In genomic region chr1:239394107-239394506, GRCh38 we compare ENCODE assay signal across 31 cellular contexts.
"Had no signal": no experiment of that assay in that cellular context is flagged by ENCODE, and none has a peak within 500 bp of the region (broad histone marks: within the 10 kb centered on the region; RNA-seq: fewer than 3 reads in every experiment).

No MANE protein-coding gene starts in this region.

- H3K4me1 ChIP-seq: adrenal gland, ascending aorta, breast epithelium had no signal

- FAIRE-seq: astrocyte, bronchial epithelial cell had no signal

- H3K27me3 ChIP-seq: adrenal gland, ascending aorta, body of pancreas, brain microvascular endothelial cell had no signal

- H3K36me3 ChIP-seq: adrenal gland, ascending aorta, brain microvascular endothelial cell, breast epithelium, cardiac muscle cell had no signal

- H3K27ac ChIP-seq: adrenal gland, ascending aorta, body of pancreas, brain microvascular endothelial cell, breast epithelium, cardiac muscle cell had no signal

- DNase-seq: activated effector memory CD4-positive, alpha-beta T cell treated with anti-CD3 and anti-CD28 coated beads, Interleukin-2, amount 50 U/mL, for 16 hours; activated effector memory CD4-positive, alpha-beta T cell treated with Interleukin-2 at 50 U/mL for 16 hours; activated gamma-delta T cell; activated gamma-delta T cell treated with Interleukin-2 at 50 U/mL for 16 hours; activated naive CD4-positive, alpha-beta T cell; activated naive CD4-positive, alpha-beta T cell treated with anti-CD3 and anti-CD28 coated beads for 36 hours; activated naive CD4-positive, alpha-beta T cell treated with anti-CD3 and anti-CD28 coated beads, Interleukin-2, amount 10 ng/mL, durations not matched to agents 7 days and 5 days; activated naive CD4-positive, alpha-beta T cell treated with anti-CD3 and anti-CD28 coated beads, Interleukin-2, amount 50 U/mL, for 16 hours; activated naive CD8-positive, alpha-beta T cell treated with anti-CD3 and anti-CD28 coated beads for 36 hours; activated naive CD8-positive, alpha-beta T cell treated with anti-CD3 and anti-CD28 coated beads, Interleukin-2, amount 10 ng/mL, durations not matched to agents 7 days and 5 days; activated naive CD8-positive, alpha-beta T cell treated with anti-CD3 and anti-CD28 coated beads, Interleukin-2, amount 50 U/mL, for 24 hours; activated T-cell treated with anti-CD3 and anti-CD28 coated beads, Interleukin-2, amount 50 U/mL, for 1 hour; activated T-cell treated with anti-CD3 and anti-CD28 coated beads, Interleukin-2, amount 50 U/mL, for 24 hours; activated T-cell treated with anti-CD3 and anti-CD28 coated beads, Interleukin-2, amount 50 U/mL, for 4 hours; activated T-cell treated with anti-CD3 and anti-CD28 coated beads, Interleukin-2, amount 50 U/mL, for 48 hours; activated T-cell treated with anti-CD3 and anti-CD28 coated beads, Interleukin-2, amount 50 U/mL, for 72 hours; adrenal gland; amniotic stem cell; amygdala; anterior cingulate cortex; aorta; body of pancreas; brain microvascular endothelial cell; caudate nucleus; central memory CD4-positive, alpha-beta T cell; cerebellar nuclear complex had no signal

- H3K4me3 ChIP-seq: adrenal gland, ascending aorta, body of pancreas, breast epithelium, cardiac muscle cell had no signal
